ENCODE assay signal across 28 cellular contexts in the genomic region with DNA sequence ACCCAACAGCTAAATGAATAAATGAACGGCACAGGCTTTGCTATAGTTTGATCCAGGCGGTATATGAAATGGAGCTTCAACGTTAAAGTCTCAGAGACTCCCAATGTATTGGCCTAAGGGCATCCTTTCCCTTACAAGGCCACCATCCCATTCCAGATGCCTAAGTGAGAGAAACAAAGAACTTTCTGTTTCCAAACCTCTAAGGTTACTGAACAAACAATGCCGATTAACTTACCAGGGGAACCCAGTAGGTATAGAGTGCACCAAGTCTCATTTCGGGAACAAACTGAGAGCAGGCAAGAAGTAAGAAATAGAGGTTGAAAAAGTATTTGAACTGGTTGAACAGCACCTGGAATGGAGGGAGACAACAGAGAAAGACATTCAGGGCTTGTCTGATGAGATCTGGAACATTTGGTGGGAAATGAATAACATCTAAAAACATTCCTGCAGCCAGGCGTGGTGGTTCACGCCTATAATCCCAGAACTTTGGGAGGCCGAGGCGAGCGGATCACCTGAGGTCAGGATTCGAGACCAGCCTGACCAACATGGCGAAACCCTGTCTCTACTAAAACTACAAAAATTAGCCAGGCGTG. TPM values are rescaled to one million over a fixed set of nuclear protein-coding genes. Genes with fewer than 3 reads are reported as not detected.
DNase-seq lines count a peak whose midpoint lies in the region; ATAC-seq and TF ChIP-seq lines count a peak whose summit lies in the region.
"Had no signal": no experiment of that assay in that cellular context is flagged by ENCODE, and none has a peak within 500 bp of the region (broad histone marks: within the 10 kb centered on the region; RNA-seq: fewer than 3 reads in every experiment).

No MANE protein-coding gene starts in this region.

- no peaks in the 10 kb centered on the region for H3K36me3 ChIP-seq in neural progenitor cell
- H3K36me3 ChIP-seq: brain microvascular endothelial cell, ovary, suprapubic skin had no signal

- no peaks in the 10 kb centered on the region for H3K4me1 ChIP-seq in neural progenitor cell
- H3K4me1 ChIP-seq: suprapubic skin had no signal

- H3K36me3 Mint-ChIP-seq in nephron progenitor cell (ENCODE audit: low read depth) (peaks cover 33% of the 10 kb centered on the region), neural progenitor cell (peaks cover 10% of the 10 kb centered on the region)
- H3K36me3 Mint-ChIP-seq: natural killer cell treated with Interleukin-12 subunit alpha and Interleukin-12 subunit beta and Interleukin-15 and Interleukin-18, amount 100 ng/mL, for 72 hours had no signal

- H3K4me3 Mint-ChIP-seq in nephron progenitor cell (no peak overlapping the region), neural progenitor cell (no peak overlapping the region)
- H3K4me3 Mint-ChIP-seq: activated CD4-positive, alpha-beta T cell treated with anti-CD3 and anti-CD28 coated beads for 36 hours; activated CD8-positive, alpha-beta T cell treated with anti-CD3 and anti-CD28 coated beads, Interleukin-2, amount 10 ng/mL, durations not matched to agents 7 days and 5 days; natural killer cell treated with Interleukin-12 subunit alpha and Interleukin-12 subunit beta and Interleukin-15 and Interleukin-18, amount 100 ng/mL, for 72 hours had no signal

- no peak for TF ChIP-seq POLR2A in GM18505 (IDR thresholded peaks at IDR 0.05; ENCODE audit: borderline replicate concordance, extremely low read depth, insufficient read depth, insufficient read length)

- H3K4me1 Mint-ChIP-seq in nephron progenitor cell (peaks cover 21% of the 10 kb centered on the region), neural progenitor cell (no peaks in the 10 kb centered on the region)

- no peaks in the 10 kb centered on the region for H4K20me1 ChIP-seq in neural progenitor cell (ENCODE audit: low read depth)

- DNase-seq in NCI-H2107 treated with DMSO at 0.1 percent for 48 hours (lab: John Stamatoyannopoulos, UW; ENCODE audit: unreplicated experiment): peak; percentile 25
- no peak for DNase-seq in NCI-H2107 (lab: John Stamatoyannopoulos, UW)
- DNase-seq in NCI-H146 treated with DMSO at 0.1 percent for 48 hours (lab: John Stamatoyannopoulos, UW; ENCODE audit: unreplicated experiment): peak; percentile 19
- DNase-seq in SK-MEL-5 (ENCODE audit: low read depth, low spot score): peak; percentile 90
- no peak for DNase-seq in nephron progenitor cell
- no peak for DNase-seq in neural progenitor cell (ENCODE audit: low spot score)
- DNase-seq in stimulated activated naive CD4-positive, alpha-beta T cell (lab: John Stamatoyannopoulos, UW): no peak
- DNase-seq: activated CD4-positive, alpha-beta T cell treated with anti-CD3 and anti-CD28 coated beads for 36 hours; activated CD8-positive, alpha-beta T cell treated with anti-CD3 and anti-CD28 coated beads, Interleukin-2, amount 10 ng/mL, durations not matched to agents 7 days and 5 days; activated naive CD4-positive, alpha-beta T cell treated with anti-CD3 and anti-CD28 coated beads, Interleukin-2, amount 50 U/mL, for 16 hours; amygdala; brain microvascular endothelial cell; C1 segment of cervical spinal cord; COR-L47; NCI-H1092; NCI-H187 treated with DMSO at 0.1 percent for 48 hours; NCI-H2227 treated with DMSO at 0.1 percent for 48 hours; NCI-H82; ovary; stimulated activated naive CD4-positive, alpha-beta T cell treated with Interleukin-2 at 50 U/mL for 16 hours had no signal

- no peak overlapping the region for H3K9ac ChIP-seq in neural progenitor cell

- in situ Hi-C loops in SK-MEL-5 (cut with HindIII; ENCODE audit: low pct_unique_long_range_greater_than_20kb, low sequenced_read_pairs): no loop called here

- H3K27ac ChIP-seq in neural progenitor cell: no peak overlapping the region
- H3K27ac ChIP-seq: 22Rv1, brain microvascular endothelial cell, hepatocyte, ovary, suprapubic skin had no signal

- no peaks in the 10 kb centered on the region for H3F3A ChIP-seq in neural progenitor cell (ENCODE audit: low read depth)

- H3K27me3 Mint-ChIP-seq in nephron progenitor cell (ENCODE audit: low read depth, poor library complexity): no peaks in the 10 kb centered on the region
- peaks cover 6% of the 10 kb centered on the region for H3K27me3 Mint-ChIP-seq in neural progenitor cell (ENCODE audit: insufficient read depth, low read depth)
- H3K27me3 Mint-ChIP-seq: natural killer cell treated with Interleukin-12 subunit alpha and Interleukin-12 subunit beta and Interleukin-15 and Interleukin-18, amount 100 ng/mL, for 72 hours had no signal

- no peaks in the 10 kb centered on the region for H3K79me2 ChIP-seq in neural progenitor cell (ENCODE audit: low read depth)

- ATAC-seq in GM18505 (IDR thresholded peaks at IDR 0.05; ENCODE audit: unreplicated experiment): no peak
- ATAC-seq: activated CD4-positive, alpha-beta T cell treated with anti-CD3 and anti-CD28 coated beads for 36 hours; activated CD8-positive, alpha-beta T cell treated with anti-CD3 and anti-CD28 coated beads, Interleukin-2, amount 10 ng/mL, durations not matched to agents 7 days and 5 days; HCT116; natural killer cell treated with Interleukin-12 subunit alpha and Interleukin-12 subunit beta and Interleukin-15 and Interleukin-18, amount 100 ng/mL, for 72 hours had no signal

- TF ChIP-seq CTCF in nephron progenitor cell (IDR thresholded peaks at IDR 0.05) (no peak), neural progenitor cell (IDR thresholded peaks at IDR 0.05) (no peak)

- peak overlapping the region; percentile 82 for H3K27ac Mint-ChIP-seq in nephron progenitor cell
- H3K27ac Mint-ChIP-seq in neural progenitor cell: no peak overlapping the region
- H3K27ac Mint-ChIP-seq: activated CD4-positive, alpha-beta T cell treated with anti-CD3 and anti-CD28 coated beads for 36 hours; activated CD8-positive, alpha-beta T cell treated with anti-CD3 and anti-CD28 coated beads, Interleukin-2, amount 10 ng/mL, durations not matched to agents 7 days and 5 days; activated T-helper 2 cell treated with anti-CD3 and anti-CD28 coated beads, Interferon-gamma antibody, Interleukin-2, Interleukin-4, amounts not matched to agents 10 μg/mL and 5 μg/mL and 100 μg/mL, durations not matched to agents 14 hours and 24 hours and 36 hours; natural killer cell treated with Interleukin-12 subunit alpha and Interleukin-12 subunit beta and Interleukin-15 and Interleukin-18, amount 100 ng/mL, for 72 hours had no signal

- no peak overlapping the region for H2AFZ ChIP-seq in neural progenitor cell (replicated peaks)
- H2AFZ ChIP-seq: hepatocyte had no signal

- H3K4me2 ChIP-seq in neural progenitor cell: no peak overlapping the region
- H3K4me2 ChIP-seq: hepatocyte, smooth muscle cell had no signal

- H3K9me3 ChIP-seq in neural progenitor cell (ENCODE audit: low read depth): no peaks in the 10 kb centered on the region
- H3K9me3 ChIP-seq: ovary, suprapubic skin had no signal

- peaks cover 13% of the 10 kb centered on the region for H3K9me3 Mint-ChIP-seq in nephron progenitor cell
- peaks cover 2% of the 10 kb centered on the region for H3K9me3 Mint-ChIP-seq in neural progenitor cell
- H3K9me3 Mint-ChIP-seq: activated T-helper 2 cell treated with anti-CD3 and anti-CD28 coated beads, Interferon-gamma antibody, Interleukin-2, Interleukin-4, amounts not matched to agents 10 μg/mL and 5 μg/mL and 100 μg/mL, durations not matched to agents 14 hours and 24 hours and 36 hours; natural killer cell treated with Interleukin-12 subunit alpha and Interleukin-12 subunit beta and Interleukin-15 and Interleukin-18, amount 100 ng/mL, for 72 hours had no signal

- H3K27me3 ChIP-seq in neural progenitor cell: no peaks in the 10 kb centered on the region
- H3K27me3 ChIP-seq: brain microvascular endothelial cell, hepatocyte, ovary, suprapubic skin had no signal

- H3K4me3 ChIP-seq in neural progenitor cell: no peak overlapping the region
- H3K4me3 ChIP-seq: hepatocyte, ovary, smooth muscle cell, suprapubic skin had no signal

RNA-seq across cellular contexts. Expression of a gene that starts 42.5 kb away (rescaled TPM):
- total RNA-seq in SK-MEL-5 (2014; rRNA removed; shearing (Covaris generic)): 17.2 and 20.3 TPM in 2 replicates
- polyA plus RNA-seq in SK-MEL-5 (2015; cell fraction: cytosol; rRNA removed): 22.4 and 29.3 TPM in 2 replicates
- polyA plus RNA-seq in SK-MEL-5 (2015; cell fraction: nucleus; rRNA removed): 14.6 and 16.7 TPM in 2 replicates
- total RNA-seq in neural progenitor cell (ENCODE audit: low replicate concordance): 17.6 and 18.2 TPM in 2 replicates

Comparison
In these comparisons a context has a peak if more than half of its experiments do, and no peak if none do; other contexts are left out.
1. DNase-seq: peak in NCI-H2107 treated with DMSO at 0.1 percent for 48 hours (single experiment), NCI-H146 treated with DMSO at 0.1 percent for 48 hours (single experiment) and SK-MEL-5 (single experiment); none in NCI-H2107 (single experiment), nephron progenitor cell (single experiment), neural progenitor cell (single experiment) and stimulated activated naive CD4-positive, alpha-beta T cell (0 of 6).